In genomic region chr6:50959081-50959641, GRCh38 we compare ENCODE assay signal across 1 cellular context.
A peak's percentile ranks its signal among the peaks of the same experiment; 100 is the strongest.
TF ChIP-seq lines count a peak whose summit lies in the region.

No MANE protein-coding gene starts in this region.

TF ChIP-seq in K562, 482 proteins besides CTCF, POLR2A, EP300 and RAD21 (continued from another document and continues in another):
- TF ChIP-seq PBX2 (CRISPR knock-in tag; IDR thresholded peaks at IDR 0.05; ENCODE audit: low read depth) = no peak
- TF ChIP-seq PBX2 (tag; conservative IDR thresholded peaks at IDR 0.05; ENCODE audit: low read depth) = no peak
- no peak for TF ChIP-seq PHF20 (IDR thresholded peaks at IDR 0.05; ENCODE audit: partially characterized antibody)
- TF ChIP-seq SUPT5H (IDR thresholded peaks at IDR 0.05) = no peak
- TF ChIP-seq, protein P1, sequence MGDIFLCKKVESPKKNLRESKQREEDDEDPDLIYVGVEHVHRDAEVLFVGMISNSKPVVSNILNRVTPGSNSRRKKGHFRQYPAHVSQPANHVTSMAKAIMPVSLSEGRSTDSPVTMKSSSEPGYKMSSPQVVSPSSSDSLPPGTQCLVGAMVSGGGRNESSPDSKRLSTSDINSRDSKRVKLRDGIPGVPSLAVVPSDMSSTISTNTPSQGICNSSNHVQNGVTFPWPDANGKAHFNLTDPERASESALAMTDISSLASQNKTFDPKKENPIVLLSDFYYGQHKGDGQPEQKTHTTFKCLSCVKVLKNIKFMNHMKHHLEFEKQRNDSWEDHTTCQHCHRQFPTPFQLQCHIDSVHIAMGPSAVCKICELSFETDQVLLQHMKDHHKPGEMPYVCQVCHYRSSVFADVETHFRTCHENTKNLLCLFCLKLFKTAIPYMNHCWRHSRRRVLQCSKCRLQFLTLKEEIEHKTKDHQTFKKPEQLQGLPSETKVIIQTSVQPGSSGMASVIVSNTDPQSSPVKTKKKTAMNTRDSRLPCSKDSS (IDR thresholded peaks at IDR 0.05; ENCODE audit: low read depth, partially characterized antibody) = no peak
- TF ChIP-seq CREM (IDR thresholded peaks at IDR 0.05; ENCODE audit: low read depth) = peak; percentile 62; the same call in 1 of the 2 replicates
- peak; percentile 89; the same call in 1 of the 2 replicates for TF ChIP-seq CTBP1 (IDR thresholded peaks at IDR 0.05; ENCODE audit: borderline replicate concordance)
- no peak for TF ChIP-seq ZNF449 (CRISPR knock-in tag; IDR thresholded peaks at IDR 0.05)
- no peak for TF ChIP-seq TAF1 (IDR thresholded peaks at IDR 0.05; ENCODE audit: control insufficient read depth, extremely low read depth, insufficient read depth, low read length, severe bottlenecking)
- TF ChIP-seq, protein P2, sequence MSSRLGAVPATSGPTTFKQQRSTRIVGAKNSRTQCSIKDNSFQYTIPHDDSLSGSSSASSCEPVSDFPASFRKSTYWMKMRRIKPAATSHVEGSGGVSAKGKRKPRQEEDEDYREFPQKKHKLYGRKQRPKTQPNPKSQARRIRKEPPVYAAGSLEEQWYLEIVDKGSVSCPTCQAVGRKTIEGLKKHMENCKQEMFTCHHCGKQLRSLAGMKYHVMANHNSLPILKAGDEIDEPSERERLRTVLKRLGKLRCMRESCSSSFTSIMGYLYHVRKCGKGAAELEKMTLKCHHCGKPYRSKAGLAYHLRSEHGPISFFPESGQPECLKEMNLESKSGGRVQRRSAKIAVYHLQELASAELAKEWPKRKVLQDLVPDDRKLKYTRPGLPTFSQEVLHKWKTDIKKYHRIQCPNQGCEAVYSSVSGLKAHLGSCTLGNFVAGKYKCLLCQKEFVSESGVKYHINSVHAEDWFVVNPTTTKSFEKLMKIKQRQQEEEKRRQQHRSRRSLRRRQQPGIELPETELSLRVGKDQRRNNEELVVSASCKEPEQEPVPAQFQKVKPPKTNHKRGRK (tag; IDR thresholded peaks at IDR 0.05) = no peak
- TF ChIP-seq, protein P3, sequence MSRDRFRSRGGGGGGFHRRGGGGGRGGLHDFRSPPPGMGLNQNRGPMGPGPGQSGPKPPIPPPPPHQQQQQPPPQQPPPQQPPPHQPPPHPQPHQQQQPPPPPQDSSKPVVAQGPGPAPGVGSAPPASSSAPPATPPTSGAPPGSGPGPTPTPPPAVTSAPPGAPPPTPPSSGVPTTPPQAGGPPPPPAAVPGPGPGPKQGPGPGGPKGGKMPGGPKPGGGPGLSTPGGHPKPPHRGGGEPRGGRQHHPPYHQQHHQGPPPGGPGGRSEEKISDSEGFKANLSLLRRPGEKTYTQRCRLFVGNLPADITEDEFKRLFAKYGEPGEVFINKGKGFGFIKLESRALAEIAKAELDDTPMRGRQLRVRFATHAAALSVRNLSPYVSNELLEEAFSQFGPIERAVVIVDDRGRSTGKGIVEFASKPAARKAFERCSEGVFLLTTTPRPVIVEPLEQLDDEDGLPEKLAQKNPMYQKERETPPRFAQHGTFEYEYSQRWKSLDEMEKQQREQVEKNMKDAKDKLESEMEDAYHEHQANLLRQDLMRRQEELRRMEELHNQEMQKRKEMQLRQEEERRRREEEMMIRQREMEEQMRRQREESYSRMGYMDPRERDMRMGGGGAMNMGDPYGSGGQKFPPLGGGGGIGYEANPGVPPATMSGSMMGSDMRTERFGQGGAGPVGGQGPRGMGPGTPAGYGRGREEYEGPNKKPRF (IDR thresholded peaks at IDR 0.05; ENCODE audit: low read depth, low read length) = no peak
- TF ChIP-seq, protein P4, sequence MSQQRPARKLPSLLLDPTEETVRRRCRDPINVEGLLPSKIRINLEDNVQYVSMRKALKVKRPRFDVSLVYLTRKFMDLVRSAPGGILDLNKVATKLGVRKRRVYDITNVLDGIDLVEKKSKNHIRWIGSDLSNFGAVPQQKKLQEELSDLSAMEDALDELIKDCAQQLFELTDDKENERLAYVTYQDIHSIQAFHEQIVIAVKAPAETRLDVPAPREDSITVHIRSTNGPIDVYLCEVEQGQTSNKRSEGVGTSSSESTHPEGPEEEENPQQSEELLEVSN (IDR thresholded peaks at IDR 0.05; ENCODE audit: borderline replicate concordance in 1 of 2, extremely low read depth in 1 of 2, insufficient read depth in 1 of 2, insufficient read length in 1 of 2, low read depth in 1 of 2, low read length in 1 of 2, poor library complexity in 1 of 2, severe bottlenecking in 1 of 2) = peak in 1 of 2 experiments; percentile 68
- peak; percentile 78; the same call in 1 of the 2 replicates for TF ChIP-seq HMBOX1 (IDR thresholded peaks at IDR 0.05)
- TF ChIP-seq KAT7 (CRISPR knock-in tag; IDR thresholded peaks at IDR 0.05; ENCODE audit: borderline replicate concordance) = no peak
- no peak for TF ChIP-seq PTTG1 (tag; IDR thresholded peaks at IDR 0.05; ENCODE audit: low read depth)
- TF ChIP-seq ARNT (IDR thresholded peaks at IDR 0.05) = peak in 1 of 2 experiments; percentile 83; a peak in 1 of 4 replicates
- TF ChIP-seq PML (IDR thresholded peaks at IDR 0.05; ENCODE audit: low read length) = peak; percentile 68
- TF ChIP-seq RB1 (IDR thresholded peaks at IDR 0.05; ENCODE audit: low read depth) = no peak
- TF ChIP-seq ZNF75A (CRISPR knock-in tag; IDR thresholded peaks at IDR 0.05) = no peak
- TF ChIP-seq, protein P5, sequence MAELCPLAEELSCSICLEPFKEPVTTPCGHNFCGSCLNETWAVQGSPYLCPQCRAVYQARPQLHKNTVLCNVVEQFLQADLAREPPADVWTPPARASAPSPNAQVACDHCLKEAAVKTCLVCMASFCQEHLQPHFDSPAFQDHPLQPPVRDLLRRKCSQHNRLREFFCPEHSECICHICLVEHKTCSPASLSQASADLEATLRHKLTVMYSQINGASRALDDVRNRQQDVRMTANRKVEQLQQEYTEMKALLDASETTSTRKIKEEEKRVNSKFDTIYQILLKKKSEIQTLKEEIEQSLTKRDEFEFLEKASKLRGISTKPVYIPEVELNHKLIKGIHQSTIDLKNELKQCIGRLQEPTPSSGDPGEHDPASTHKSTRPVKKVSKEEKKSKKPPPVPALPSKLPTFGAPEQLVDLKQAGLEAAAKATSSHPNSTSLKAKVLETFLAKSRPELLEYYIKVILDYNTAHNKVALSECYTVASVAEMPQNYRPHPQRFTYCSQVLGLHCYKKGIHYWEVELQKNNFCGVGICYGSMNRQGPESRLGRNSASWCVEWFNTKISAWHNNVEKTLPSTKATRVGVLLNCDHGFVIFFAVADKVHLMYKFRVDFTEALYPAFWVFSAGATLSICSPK (IDR thresholded peaks at IDR 0.05; ENCODE audit: borderline replicate concordance) = no peak
- peak; percentile 20; the same call in 1 of the 2 replicates for TF ChIP-seq ZNF263 (CRISPR knock-in tag; IDR thresholded peaks at IDR 0.05; ENCODE audit: borderline replicate concordance)
- TF ChIP-seq, protein P6, sequence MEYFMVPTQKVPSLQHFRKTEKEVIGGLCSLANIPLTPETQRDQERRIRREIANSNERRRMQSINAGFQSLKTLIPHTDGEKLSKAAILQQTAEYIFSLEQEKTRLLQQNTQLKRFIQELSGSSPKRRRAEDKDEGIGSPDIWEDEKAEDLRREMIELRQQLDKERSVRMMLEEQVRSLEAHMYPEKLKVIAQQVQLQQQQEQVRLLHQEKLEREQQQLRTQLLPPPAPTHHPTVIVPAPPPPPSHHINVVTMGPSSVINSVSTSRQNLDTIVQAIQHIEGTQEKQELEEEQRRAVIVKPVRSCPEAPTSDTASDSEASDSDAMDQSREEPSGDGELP (CRISPR knock-in tag; IDR thresholded peaks at IDR 0.05; ENCODE audit: borderline replicate concordance) = no peak
- TF ChIP-seq, protein P7, sequence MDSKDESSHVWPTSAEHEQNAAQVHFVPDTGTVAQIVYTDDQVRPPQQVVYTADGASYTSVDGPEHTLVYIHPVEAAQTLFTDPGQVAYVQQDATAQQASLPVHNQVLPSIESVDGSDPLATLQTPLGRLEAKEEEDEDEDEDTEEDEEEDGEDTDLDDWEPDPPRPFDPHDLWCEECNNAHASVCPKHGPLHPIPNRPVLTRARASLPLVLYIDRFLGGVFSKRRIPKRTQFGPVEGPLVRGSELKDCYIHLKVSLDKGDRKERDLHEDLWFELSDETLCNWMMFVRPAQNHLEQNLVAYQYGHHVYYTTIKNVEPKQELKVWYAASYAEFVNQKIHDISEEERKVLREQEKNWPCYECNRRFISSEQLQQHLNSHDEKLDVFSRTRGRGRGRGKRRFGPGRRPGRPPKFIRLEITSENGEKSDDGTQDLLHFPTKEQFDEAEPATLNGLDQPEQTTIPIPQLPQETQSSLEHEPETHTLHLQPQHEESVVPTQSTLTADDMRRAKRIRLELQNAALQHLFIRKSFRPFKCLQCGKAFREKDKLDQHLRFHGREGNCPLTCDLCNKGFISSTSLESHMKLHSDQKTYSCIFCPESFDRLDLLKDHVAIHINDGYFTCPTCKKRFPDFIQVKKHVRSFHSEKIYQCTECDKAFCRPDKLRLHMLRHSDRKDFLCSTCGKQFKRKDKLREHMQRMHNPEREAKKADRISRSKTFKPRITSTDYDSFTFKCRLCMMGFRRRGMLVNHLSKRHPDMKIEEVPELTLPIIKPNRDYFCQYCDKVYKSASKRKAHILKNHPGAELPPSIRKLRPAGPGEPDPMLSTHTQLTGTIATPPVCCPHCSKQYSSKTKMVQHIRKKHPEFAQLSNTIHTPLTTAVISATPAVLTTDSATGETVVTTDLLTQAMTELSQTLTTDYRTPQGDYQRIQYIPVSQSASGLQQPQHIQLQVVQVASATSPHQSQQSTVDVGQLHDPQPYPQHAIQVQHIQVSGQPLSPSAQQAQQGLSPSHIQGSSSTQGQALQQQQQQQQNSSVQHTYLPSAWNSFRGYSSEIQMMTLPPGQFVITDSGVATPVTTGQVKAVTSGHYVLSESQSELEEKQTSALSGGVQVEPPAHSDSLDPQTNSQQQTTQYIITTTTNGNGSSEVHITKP (IDR thresholded peaks at IDR 0.05; ENCODE audit: partially characterized antibody) = peak; percentile 75
- no peak; the same call in 1 of the 2 replicates for TF ChIP-seq NFRKB (IDR thresholded peaks at IDR 0.05; ENCODE audit: low read depth)
- peak; percentile 91 for TF ChIP-seq TEAD4 (IDR thresholded peaks at IDR 0.05; ENCODE audit: low read length)
- TF ChIP-seq TEAD4 (CRISPR knock-in tag; IDR thresholded peaks at IDR 0.05; ENCODE audit: borderline replicate concordance) = no peak
- TF ChIP-seq CCAR2 (IDR thresholded peaks at IDR 0.05; ENCODE audit: low read depth, low read length) = no peak
- no peak for TF ChIP-seq NR1H2 (CRISPR knock-in tag; IDR thresholded peaks at IDR 0.05)
- peak; percentile 25; the same call in 1 of the 2 replicates for TF ChIP-seq MAFK (IDR thresholded peaks at IDR 0.05; ENCODE audit: low read length)
